In genomic region chr9:21854119-21854518, GRCh38 we compare ENCODE assay signal across 15 cellular contexts.
"Had no signal": no experiment of that assay in that cellular context is flagged by ENCODE, and none has a peak within 500 bp of the region (broad histone marks: within the 10 kb centered on the region; RNA-seq: fewer than 3 reads in every experiment).

No MANE protein-coding gene starts in this region.

- H3K4me3 ChIP-seq: cardiac muscle cell, heart right ventricle, psoas muscle, sigmoid colon, uterus had no signal

- H3K4me1 ChIP-seq: psoas muscle, sigmoid colon, uterus had no signal

- H3K27ac ChIP-seq: cardiac muscle cell, heart right ventricle, psoas muscle, sigmoid colon, uterus had no signal

- H3K27ac Mint-ChIP-seq: activated CD4-positive, alpha-beta memory T cell treated with anti-CD3 and anti-CD28 coated beads, Interleukin-2, amount 10 ng/mL, durations not matched to agents 7 days and 5 days; activated naive CD8-positive, alpha-beta T cell treated with anti-CD3 and anti-CD28 coated beads for 36 hours; activated T-cell treated with anti-CD3 and anti-CD28 coated beads, Interleukin-2, amount 50 U/mL, for 72 hours; stimulated activated naive CD8-positive, alpha-beta T cell treated with anti-CD3 and anti-CD28 coated beads, Interleukin-15, amount 100 ng/mL, for 72 hours had no signal

- H3K9me3 Mint-ChIP-seq: activated CD4-positive, alpha-beta memory T cell treated with anti-CD3 and anti-CD28 coated beads, Interleukin-2, amount 10 ng/mL, durations not matched to agents 7 days and 5 days; activated naive CD8-positive, alpha-beta T cell treated with anti-CD3 and anti-CD28 coated beads for 36 hours; activated T-cell treated with anti-CD3 and anti-CD28 coated beads, Interleukin-2, amount 50 U/mL, for 72 hours; stimulated activated naive CD8-positive, alpha-beta T cell treated with anti-CD3 and anti-CD28 coated beads, Interleukin-15, amount 100 ng/mL, for 72 hours had no signal

- H3K27me3 Mint-ChIP-seq: activated CD4-positive, alpha-beta memory T cell treated with anti-CD3 and anti-CD28 coated beads, Interleukin-2, amount 10 ng/mL, durations not matched to agents 7 days and 5 days; activated naive CD8-positive, alpha-beta T cell treated with anti-CD3 and anti-CD28 coated beads for 36 hours; naive thymus-derived CD8-positive, alpha-beta T cell; stimulated activated naive CD8-positive, alpha-beta T cell treated with anti-CD3 and anti-CD28 coated beads, Interleukin-15, amount 100 ng/mL, for 72 hours had no signal

- H3K4me3 Mint-ChIP-seq: activated CD4-positive, alpha-beta memory T cell treated with anti-CD3 and anti-CD28 coated beads, Interleukin-2, amount 10 ng/mL, durations not matched to agents 7 days and 5 days; activated naive CD8-positive, alpha-beta T cell treated with anti-CD3 and anti-CD28 coated beads for 36 hours; activated T-cell treated with anti-CD3 and anti-CD28 coated beads, Interleukin-2, amount 50 U/mL, for 72 hours; naive thymus-derived CD8-positive, alpha-beta T cell; stimulated activated naive CD8-positive, alpha-beta T cell treated with anti-CD3 and anti-CD28 coated beads, Interleukin-15, amount 100 ng/mL, for 72 hours had no signal

- H3K27me3 ChIP-seq: cardiac muscle cell, heart right ventricle, sigmoid colon, uterus had no signal

- H3K36me3 ChIP-seq: uterus had no signal

- H3K9me3 ChIP-seq: psoas muscle, sigmoid colon, uterus had no signal

- ATAC-seq: activated T-cell treated with anti-CD3 and anti-CD28 coated beads, Interleukin-2, amount 50 U/mL, for 72 hours; heart right ventricle; left ventricle myocardium superior; naive thymus-derived CD8-positive, alpha-beta T cell; psoas muscle; stimulated activated naive CD8-positive, alpha-beta T cell treated with anti-CD3 and anti-CD28 coated beads, Interleukin-15, amount 100 ng/mL, for 72 hours had no signal

- DNase-seq: activated CD4-positive, alpha-beta memory T cell treated with anti-CD3 and anti-CD28 coated beads, Interleukin-2, amount 10 ng/mL, durations not matched to agents 7 days and 5 days; activated CD4-positive, alpha-beta T cell treated with anti-CD3 and anti-CD28 coated beads for 1 hour; activated gamma-delta T cell treated with Interleukin-2 at 50 U/mL for 16 hours; activated naive CD8-positive, alpha-beta T cell treated with anti-CD3 and anti-CD28 coated beads for 36 hours; activated T-cell treated with anti-CD3 and anti-CD28 coated beads, Interleukin-2, amount 50 U/mL, for 72 hours; effector CD4-positive, alpha-beta T cell; heart right ventricle; left ventricle myocardium superior; naive thymus-derived CD8-positive, alpha-beta T cell; psoas muscle; sigmoid colon; stimulated activated CD4-positive, alpha-beta T cell treated with anti-CD3 and anti-CD28 coated beads, Interleukin-4, amount 100 ng/mL, for 1 hour; stimulated activated naive CD8-positive, alpha-beta T cell treated with anti-CD3 and anti-CD28 coated beads, Interleukin-15, amount 100 ng/mL, for 72 hours; uterus had no signal
